Comparison of ENCODE assay signal across 1 cellular context in the genomic region with DNA sequence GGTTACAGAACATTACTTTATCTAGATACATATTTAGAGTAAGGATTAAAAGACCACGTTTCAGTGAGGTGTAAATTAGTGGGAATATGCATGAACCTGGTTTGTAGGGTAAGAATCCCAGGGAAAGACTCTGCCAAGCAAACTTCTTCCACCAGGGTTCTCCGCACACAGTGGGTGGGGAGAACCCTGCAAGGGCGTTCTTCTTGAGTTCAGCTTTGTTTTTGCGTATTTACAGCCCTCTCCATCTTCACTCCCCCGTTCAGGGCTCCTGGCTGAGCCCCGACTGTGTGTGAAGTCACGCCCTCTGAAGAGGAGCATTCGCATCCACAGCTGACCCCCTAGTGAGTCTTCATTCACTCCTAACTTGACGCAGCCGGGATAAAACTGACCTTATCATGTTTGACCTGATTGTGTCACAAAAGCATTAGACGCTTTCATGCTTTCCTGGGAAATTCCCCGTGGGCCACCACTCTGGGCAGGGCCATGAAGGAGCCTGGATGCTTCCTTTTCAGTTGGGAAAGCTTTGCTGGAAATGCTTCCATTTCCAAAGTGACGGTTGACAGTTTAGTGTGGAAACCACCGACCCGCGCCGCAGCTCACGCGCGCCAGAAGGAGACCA.
TF ChIP-seq lines count a peak whose summit lies in the region.

No MANE protein-coding gene starts in this region.

TF ChIP-seq in GM12878, 131 proteins besides CTCF, POLR2A, EP300 and RAD21:
- no peak for TF ChIP-seq HCFC1 (IDR thresholded peaks at IDR 0.05; ENCODE audit: low read length)
- TF ChIP-seq KLF5 (IDR thresholded peaks at IDR 0.05; ENCODE audit: partially characterized antibody), result no peak
- TF ChIP-seq, protein P1, sequence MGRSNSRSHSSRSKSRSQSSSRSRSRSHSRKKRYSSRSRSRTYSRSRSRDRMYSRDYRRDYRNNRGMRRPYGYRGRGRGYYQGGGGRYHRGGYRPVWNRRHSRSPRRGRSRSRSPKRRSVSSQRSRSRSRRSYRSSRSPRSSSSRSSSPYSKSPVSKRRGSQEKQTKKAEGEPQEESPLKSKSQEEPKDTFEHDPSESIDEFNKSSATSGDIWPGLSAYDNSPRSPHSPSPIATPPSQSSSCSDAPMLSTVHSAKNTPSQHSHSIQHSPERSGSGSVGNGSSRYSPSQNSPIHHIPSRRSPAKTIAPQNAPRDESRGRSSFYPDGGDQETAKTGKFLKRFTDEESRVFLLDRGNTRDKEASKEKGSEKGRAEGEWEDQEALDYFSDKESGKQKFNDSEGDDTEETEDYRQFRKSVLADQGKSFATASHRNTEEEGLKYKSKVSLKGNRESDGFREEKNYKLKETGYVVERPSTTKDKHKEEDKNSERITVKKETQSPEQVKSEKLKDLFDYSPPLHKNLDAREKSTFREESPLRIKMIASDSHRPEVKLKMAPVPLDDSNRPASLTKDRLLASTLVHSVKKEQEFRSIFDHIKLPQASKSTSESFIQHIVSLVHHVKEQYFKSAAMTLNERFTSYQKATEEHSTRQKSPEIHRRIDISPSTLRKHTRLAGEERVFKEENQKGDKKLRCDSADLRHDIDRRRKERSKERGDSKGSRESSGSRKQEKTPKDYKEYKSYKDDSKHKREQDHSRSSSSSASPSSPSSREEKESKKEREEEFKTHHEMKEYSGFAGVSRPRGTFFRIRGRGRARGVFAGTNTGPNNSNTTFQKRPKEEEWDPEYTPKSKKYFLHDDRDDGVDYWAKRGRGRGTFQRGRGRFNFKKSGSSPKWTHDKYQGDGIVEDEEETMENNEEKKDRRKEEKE (IDR thresholded peaks at IDR 0.05), result no peak
- no peak for TF ChIP-seq TBL1XR1 (IDR thresholded peaks at IDR 0.05; ENCODE audit: low read depth, low read length)
- TF ChIP-seq ASH2L (IDR thresholded peaks at IDR 0.05; ENCODE audit: borderline replicate concordance, low read depth), result no peak
- TF ChIP-seq SMC3 (IDR thresholded peaks at IDR 0.05; ENCODE audit: borderline replicate concordance, low read length), result no peak
- no peak for TF ChIP-seq YY1 (IDR thresholded peaks at IDR 0.05; ENCODE audit: low read depth, low read length)
- TF ChIP-seq, protein P2, sequence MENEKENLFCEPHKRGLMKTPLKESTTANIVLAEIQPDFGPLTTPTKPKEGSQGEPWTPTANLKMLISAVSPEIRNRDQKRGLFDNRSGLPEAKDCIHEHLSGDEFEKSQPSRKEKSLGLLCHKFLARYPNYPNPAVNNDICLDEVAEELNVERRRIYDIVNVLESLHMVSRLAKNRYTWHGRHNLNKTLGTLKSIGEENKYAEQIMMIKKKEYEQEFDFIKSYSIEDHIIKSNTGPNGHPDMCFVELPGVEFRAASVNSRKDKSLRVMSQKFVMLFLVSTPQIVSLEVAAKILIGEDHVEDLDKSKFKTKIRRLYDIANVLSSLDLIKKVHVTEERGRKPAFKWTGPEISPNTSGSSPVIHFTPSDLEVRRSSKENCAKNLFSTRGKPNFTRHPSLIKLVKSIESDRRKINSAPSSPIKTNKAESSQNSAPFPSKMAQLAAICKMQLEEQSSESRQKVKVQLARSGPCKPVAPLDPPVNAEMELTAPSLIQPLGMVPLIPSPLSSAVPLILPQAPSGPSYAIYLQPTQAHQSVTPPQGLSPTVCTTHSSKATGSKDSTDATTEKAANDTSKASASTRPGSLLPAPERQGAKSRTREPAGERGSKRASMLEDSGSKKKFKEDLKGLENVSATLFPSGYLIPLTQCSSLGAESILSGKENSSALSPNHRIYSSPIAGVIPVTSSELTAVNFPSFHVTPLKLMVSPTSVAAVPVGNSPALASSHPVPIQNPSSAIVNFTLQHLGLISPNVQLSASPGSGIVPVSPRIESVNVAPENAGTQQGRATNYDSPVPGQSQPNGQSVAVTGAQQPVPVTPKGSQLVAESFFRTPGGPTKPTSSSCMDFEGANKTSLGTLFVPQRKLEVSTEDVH (IDR thresholded peaks at IDR 0.05; ENCODE audit: low read depth, partially characterized antibody), result no peak
- TF ChIP-seq ETV6 (conservative IDR thresholded peaks at IDR 0.05 in 1 of 2, IDR thresholded peaks at IDR 0.05 in 1 of 2; ENCODE audit: borderline replicate concordance in 1 of 2, low read depth in 1 of 2), result no peak
- no peak for TF ChIP-seq GATAD2B (conservative IDR thresholded peaks at IDR 0.05; ENCODE audit: low read depth)
- TF ChIP-seq KAT2A (conservative IDR thresholded peaks at IDR 0.05; ENCODE audit: control insufficient read depth, low read depth, low read length), result no peak
- TF ChIP-seq ZNF207 (IDR thresholded peaks at IDR 0.05; ENCODE audit: borderline replicate concordance), result no peak
- TF ChIP-seq, protein P3, sequence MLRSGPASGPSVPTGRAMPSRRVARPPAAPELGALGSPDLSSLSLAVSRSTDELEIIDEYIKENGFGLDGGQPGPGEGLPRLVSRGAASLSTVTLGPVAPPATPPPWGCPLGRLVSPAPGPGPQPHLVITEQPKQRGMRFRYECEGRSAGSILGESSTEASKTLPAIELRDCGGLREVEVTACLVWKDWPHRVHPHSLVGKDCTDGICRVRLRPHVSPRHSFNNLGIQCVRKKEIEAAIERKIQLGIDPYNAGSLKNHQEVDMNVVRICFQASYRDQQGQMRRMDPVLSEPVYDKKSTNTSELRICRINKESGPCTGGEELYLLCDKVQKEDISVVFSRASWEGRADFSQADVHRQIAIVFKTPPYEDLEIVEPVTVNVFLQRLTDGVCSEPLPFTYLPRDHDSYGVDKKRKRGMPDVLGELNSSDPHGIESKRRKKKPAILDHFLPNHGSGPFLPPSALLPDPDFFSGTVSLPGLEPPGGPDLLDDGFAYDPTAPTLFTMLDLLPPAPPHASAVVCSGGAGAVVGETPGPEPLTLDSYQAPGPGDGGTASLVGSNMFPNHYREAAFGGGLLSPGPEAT (IDR thresholded peaks at IDR 0.05; ENCODE audit: low read depth), result no peak
- TF ChIP-seq KDM1A (IDR thresholded peaks at IDR 0.05; ENCODE audit: borderline replicate concordance), result no peak
- TF ChIP-seq ZNF217 (IDR thresholded peaks at IDR 0.05), result no peak
- no peak for TF ChIP-seq CEBPB (IDR thresholded peaks at IDR 0.05; ENCODE audit: borderline replicate concordance in 1 of 2, low read depth in 2 of 2, low read length in 2 of 2)
TF ChIP-seq in GM12878: peak in this region for 0.
